ENCODE assay signal across 21 cellular contexts in genomic region chr19:40392123-40392522, GRCh38. TPM values are rescaled to one million over a fixed set of nuclear protein-coding genes. Genes with fewer than 3 reads are reported as not detected.
DNase-seq lines count a peak whose midpoint lies in the region; ATAC-seq and TF ChIP-seq lines count a peak whose summit lies in the region.
"Had no signal": no experiment of that assay in that cellular context is flagged by ENCODE, and none has a peak within 500 bp of the region (broad histone marks: within the 10 kb centered on the region; RNA-seq: fewer than 3 reads in every experiment).

No MANE protein-coding gene starts in this region.

- no peaks in the 10 kb centered on the region; a peak in 1 of 7 replicates for H3K36me3 Mint-ChIP-seq in H9 (ENCODE audit: insufficient read depth in 1 of 3, low read depth in 3 of 3)
- no peaks in the 10 kb centered on the region for H3K36me3 Mint-ChIP-seq in activated T-helper 17 cell treated with anti-CD3 and anti-CD28 coated beads, Interleukin-2, amount 50 U/mL, for 72 hours (ENCODE audit: low read depth)
- H3K36me3 Mint-ChIP-seq in neural progenitor cell, result no peaks in the 10 kb centered on the region
- no peaks in the 10 kb centered on the region for H3K36me3 Mint-ChIP-seq in type B pancreatic cell
- no peaks in the 10 kb centered on the region for H3K36me3 Mint-ChIP-seq in activated CD8-positive, alpha-beta T cell treated with anti-CD3 and anti-CD28 coated beads for 36 hours (ENCODE audit: low read depth)

- no peaks in the 10 kb centered on the region for H3K27me3 ChIP-seq in H9 (ENCODE audit: insufficient read depth, low read length)
- H3K27me3 ChIP-seq in neural progenitor cell, result no peaks in the 10 kb centered on the region
- H3K27me3 ChIP-seq in WERI-Rb-1 (ENCODE audit: insufficient read depth, low read depth, severe bottlenecking), result no peaks in the 10 kb centered on the region

- H3K27ac ChIP-seq in H9 (ENCODE audit: insufficient read length, low read depth, low read length) (no peak overlapping the region), neural progenitor cell (no peak overlapping the region), WERI-Rb-1 (no peak overlapping the region)

- H2BK20ac ChIP-seq in H9 (ENCODE audit: low read depth, low read length, poor library complexity, severe bottlenecking), result no peak overlapping the region

- no peak overlapping the region for H3K23ac ChIP-seq in H9 (ENCODE audit: insufficient read length, low read depth, low read length)

- no peak overlapping the region for H2BK12ac ChIP-seq in H9 (ENCODE audit: insufficient read length, low read depth, low read length)

- H3K4me2 ChIP-seq in H9 (ENCODE audit: insufficient read depth, insufficient read length, low read length) (no peak overlapping the region), neural progenitor cell (no peak overlapping the region)
- H3K4me2 ChIP-seq: SK-N-SH had no signal

- H3K9me3 Mint-ChIP-seq in H9, result no peaks in the 10 kb centered on the region
- H3K9me3 Mint-ChIP-seq in activated T-helper 17 cell treated with anti-CD3 and anti-CD28 coated beads, Interleukin-2, amount 50 U/mL, for 72 hours, result no peaks in the 10 kb centered on the region
- H3K9me3 Mint-ChIP-seq in neural progenitor cell, result no peaks in the 10 kb centered on the region
- no peaks in the 10 kb centered on the region for H3K9me3 Mint-ChIP-seq in type B pancreatic cell
- H3K9me3 Mint-ChIP-seq in activated CD8-positive, alpha-beta T cell treated with anti-CD3 and anti-CD28 coated beads for 36 hours, result no peaks in the 10 kb centered on the region
- H3K9me3 Mint-ChIP-seq: HFFc6 had no signal

- no peak overlapping the region for H3K56ac ChIP-seq in H9 (ENCODE audit: insufficient read length, low read depth, low read length)

- no peak overlapping the region for H3K18ac ChIP-seq in H9 (ENCODE audit: insufficient read length, low read depth, low read length)

- H4K91ac ChIP-seq in H9 (ENCODE audit: insufficient read length, low read depth, low read length), result no peak overlapping the region

- WGBS in H9 (ENCODE audit: extremely low coverage, insufficient read length, low lambda C conversion rate), result no CpG with 5 or more reads among the region's 8 CpGs

- peaks cover 6% of the 10 kb centered on the region for H3K27me3 Mint-ChIP-seq in H9 (ENCODE audit: low read depth)
- H3K27me3 Mint-ChIP-seq in activated T-helper 17 cell treated with anti-CD3 and anti-CD28 coated beads, Interleukin-2, amount 50 U/mL, for 72 hours, result no peaks in the 10 kb centered on the region
- peaks cover 10% of the 10 kb centered on the region for H3K27me3 Mint-ChIP-seq in neural progenitor cell (ENCODE audit: insufficient read depth, low read depth)
- H3K27me3 Mint-ChIP-seq in type B pancreatic cell, result no peaks in the 10 kb centered on the region
- H3K27me3 Mint-ChIP-seq in activated CD8-positive, alpha-beta T cell treated with anti-CD3 and anti-CD28 coated beads for 36 hours, result no peaks in the 10 kb centered on the region

- TF ChIP-seq CTCF in H9 (conservative IDR thresholded peaks at IDR 0.05) (no peak), neural progenitor cell (IDR thresholded peaks at IDR 0.05) (no peak), type B pancreatic cell (conservative IDR thresholded peaks at IDR 0.05) (no peak), WERI-Rb-1 (IDR thresholded peaks at IDR 0.05; ENCODE audit: low read depth, low read length) (no peak)
- TF ChIP-seq CTCF in activated CD8-positive, alpha-beta T cell treated with anti-CD3 and anti-CD28 coated beads for 36 hours (IDR thresholded peaks at IDR 0.05), result no peak

- no peaks in the 10 kb centered on the region for H3K79me1 ChIP-seq in H9 (ENCODE audit: insufficient read depth, low read depth, low read length, poor library complexity, severe bottlenecking)

- no peak for DNase-seq in H9
- no peak for DNase-seq in neural progenitor cell (ENCODE audit: low spot score)
- DNase-seq in type B pancreatic cell (ENCODE audit: extremely low spot score, unreplicated experiment), result no peak
- no peak for DNase-seq in activated CD8-positive, alpha-beta T cell treated with anti-CD3 and anti-CD28 coated beads for 36 hours
- no peak for DNase-seq in WERI-Rb-1
- DNase-seq: ACHN, C1 segment of cervical spinal cord, DMS 273 treated with DMSO at 0.1 percent for 48 hours, DND-41, GOT3, HFFc6, NCI-H187, NCI-H226, RPMI8226, SHP77 treated with DMSO at 0.1 percent for 48 hours, SK-N-SH had no signal

- H3K4me3 ChIP-seq in neural progenitor cell (no peak overlapping the region), WERI-Rb-1 (ENCODE audit: low read depth, low read length) (no peak overlapping the region)

- CTCF ChIA-PET in activated CD8-positive, alpha-beta T cell treated with anti-CD3 and anti-CD28 coated beads for 36 hours (lab: Charles Lee), result no interaction called here

- no peak overlapping the region for H3K4ac ChIP-seq in H9 (ENCODE audit: low read depth, low read length)

- intact Hi-C loops in activated CD8-positive, alpha-beta T cell treated with anti-CD3 and anti-CD28 coated beads for 36 hours (cut with micrococcal nuclease), result no loop called here

- H3K4me3 Mint-ChIP-seq in H9 (no peak overlapping the region), neural progenitor cell (no peak overlapping the region), type B pancreatic cell (no peak overlapping the region)
- H3K4me3 Mint-ChIP-seq in activated T-helper 17 cell treated with anti-CD3 and anti-CD28 coated beads, Interleukin-2, amount 50 U/mL, for 72 hours, result no peak overlapping the region
- no peak overlapping the region for H3K4me3 Mint-ChIP-seq in activated CD8-positive, alpha-beta T cell treated with anti-CD3 and anti-CD28 coated beads for 36 hours
- H3K4me3 Mint-ChIP-seq: HFFc6 had no signal

- H3K79me2 ChIP-seq in H9 (ENCODE audit: insufficient read depth, low read length), result no peaks in the 10 kb centered on the region
- H3K79me2 ChIP-seq in neural progenitor cell (ENCODE audit: low read depth), result no peaks in the 10 kb centered on the region

- no peak overlapping the region for H3T11ph ChIP-seq in H9 (ENCODE audit: low read length)

- H4K8ac ChIP-seq in H9 (replicated peaks; ENCODE audit: insufficient read length, low read depth, low read length), result no peak overlapping the region

- peaks cover 7 to 9% of the 10 kb centered on the region in 2 experiments for H3K4me1 Mint-ChIP-seq in H9
- peaks cover 4% of the 10 kb centered on the region for H3K4me1 Mint-ChIP-seq in activated T-helper 17 cell treated with anti-CD3 and anti-CD28 coated beads, Interleukin-2, amount 50 U/mL, for 72 hours
- peaks cover 5% of the 10 kb centered on the region for H3K4me1 Mint-ChIP-seq in neural progenitor cell
- H3K4me1 Mint-ChIP-seq in type B pancreatic cell (ENCODE audit: unreplicated experiment), result peaks cover 4% of the 10 kb centered on the region
- no peaks in the 10 kb centered on the region for H3K4me1 Mint-ChIP-seq in activated CD8-positive, alpha-beta T cell treated with anti-CD3 and anti-CD28 coated beads for 36 hours (ENCODE audit: low read depth)

- peak overlapping the region in 2 of 3 experiments; percentile 18 to 51; a peak in 4 of 7 replicates for H3K27ac Mint-ChIP-seq in H9
- H3K27ac Mint-ChIP-seq in activated T-helper 17 cell treated with anti-CD3 and anti-CD28 coated beads, Interleukin-2, amount 50 U/mL, for 72 hours, result peak overlapping the region; percentile 76
- H3K27ac Mint-ChIP-seq in neural progenitor cell, result peak overlapping the region; percentile 64
- H3K27ac Mint-ChIP-seq in type B pancreatic cell, result peak overlapping the region; percentile 37
- H3K27ac Mint-ChIP-seq in activated CD8-positive, alpha-beta T cell treated with anti-CD3 and anti-CD28 coated beads for 36 hours, result no peak overlapping the region
- H3K27ac Mint-ChIP-seq: HFFc6 had no signal

- POLR2A ChIA-PET in activated CD8-positive, alpha-beta T cell treated with anti-CD3 and anti-CD28 coated beads for 36 hours (lab: Charles Lee), result no interaction called here

- H2BK5ac ChIP-seq in H9 (ENCODE audit: insufficient read length, low read length), result no peak overlapping the region

- H3K23me2 ChIP-seq in H9 (ENCODE audit: insufficient read length, low read depth, low read length, poor library complexity, severe bottlenecking), result no peaks in the 10 kb centered on the region

- H4K5ac ChIP-seq in H9 (ENCODE audit: insufficient read length, low read depth, low read length), result no peak overlapping the region

- H3K14ac ChIP-seq in H9 (ENCODE audit: insufficient read depth, low read length), result no peak overlapping the region

- no peaks in the 10 kb centered on the region for H3K9me3 ChIP-seq in H9 (ENCODE audit: control insufficient read depth, low read depth, low read length)
- no peaks in the 10 kb centered on the region for H3K9me3 ChIP-seq in neural progenitor cell (ENCODE audit: low read depth)
- no peaks in the 10 kb centered on the region for H3K9me3 ChIP-seq in WERI-Rb-1 (ENCODE audit: severe bottlenecking)
- H3K9me3 ChIP-seq: SK-N-SH had no signal

- no peaks in the 10 kb centered on the region for H4K20me1 ChIP-seq in H9 (ENCODE audit: control insufficient read depth, insufficient read depth, insufficient read length)
- no peaks in the 10 kb centered on the region for H4K20me1 ChIP-seq in neural progenitor cell (ENCODE audit: low read depth)

- no peak overlapping the region for H2AFZ ChIP-seq in H9 (ENCODE audit: low read length)
- H2AFZ ChIP-seq in neural progenitor cell (replicated peaks), result no peak overlapping the region

- H3F3A ChIP-seq in neural progenitor cell (ENCODE audit: low read depth), result no peaks in the 10 kb centered on the region

- H3K9ac ChIP-seq in H9 (ENCODE audit: extremely low read depth, insufficient read length, low read length) (no peak overlapping the region), neural progenitor cell (no peak overlapping the region)
- H3K9ac ChIP-seq: SK-N-SH had no signal

- no peak for ATAC-seq in activated T-helper 17 cell treated with anti-CD3 and anti-CD28 coated beads, Interleukin-2, amount 50 U/mL, for 72 hours (replicated peaks)
- no peak for ATAC-seq in activated CD8-positive, alpha-beta T cell treated with anti-CD3 and anti-CD28 coated beads for 36 hours
- no peak for ATAC-seq in GM18519 (IDR thresholded peaks at IDR 0.05; ENCODE audit: low FRiP score, unreplicated experiment)
- no peak for ATAC-seq in GM21576 (IDR thresholded peaks at IDR 0.05; ENCODE audit: unreplicated experiment)

- H2BK15ac ChIP-seq in H9 (ENCODE audit: low read depth, low read length), result no peak overlapping the region

- no peak overlapping the region for H2AK5ac ChIP-seq in H9 (ENCODE audit: insufficient read length, low read length)

- no peak overlapping the region for H2BK120ac ChIP-seq in H9 (ENCODE audit: low read depth, low read length, poor library complexity, severe bottlenecking)

- H3K36me3 ChIP-seq in neural progenitor cell, result no peaks in the 10 kb centered on the region
- no peaks in the 10 kb centered on the region for H3K36me3 ChIP-seq in WERI-Rb-1

- no peaks in the 10 kb centered on the region for H3K4me1 ChIP-seq in H9 (ENCODE audit: insufficient read depth, low read length)
- no peaks in the 10 kb centered on the region for H3K4me1 ChIP-seq in neural progenitor cell

RNA-seq across cellular contexts. Expression of gene HIPK4, which starts 2.1 kb away (rescaled TPM):
- total RNA-seq in H9 (2021) (0.15 TPM in 1 of 2 replicates, not detected in the other), neural progenitor cell (ENCODE audit: low replicate concordance) (0.34 TPM in 1 of 2 replicates, not detected in the other), type B pancreatic cell (ENCODE audit: low replicate concordance) (0.12 TPM in 1 of 2 replicates, not detected in the other)
- not detected for total RNA-seq in activated T-helper 17 cell treated with anti-CD3 and anti-CD28 coated beads, Interleukin-2, amount 50 U/mL, for 72 hours
- total RNA-seq in activated CD8-positive, alpha-beta T cell treated with anti-CD3 and anti-CD28 coated beads for 36 hours, result not detected
- total RNA-seq: G401, HT1080 had no signal

RNA-seq across cellular contexts. Expression of gene PRX, which starts 21.1 kb away (rescaled TPM):
- total RNA-seq in H9 (2021) (3.8 and 4.0 TPM in 2 replicates), neural progenitor cell (ENCODE audit: low replicate concordance) (1.4 and 4.7 TPM in 2 replicates), type B pancreatic cell (ENCODE audit: low replicate concordance) (1.2 and 11.7 TPM in 2 replicates)
- 1 to 10 TPM in 1 of 2 donors, under 1 TPM in 1; 0.82 to 1.3 TPM for total RNA-seq in activated T-helper 17 cell treated with anti-CD3 and anti-CD28 coated beads, Interleukin-2, amount 50 U/mL, for 72 hours
- total RNA-seq in activated CD8-positive, alpha-beta T cell treated with anti-CD3 and anti-CD28 coated beads for 36 hours, result 1 to 10 TPM; 1.2 TPM
- total RNA-seq: HT1080 had no signal

RNA-seq across cellular contexts. Expression of gene SERTAD1, which starts 33.7 kb away (rescaled TPM):
- total RNA-seq in H9 (2021), result 7.9 and 9.3 TPM in 2 replicates
- total RNA-seq in activated T-helper 17 cell treated with anti-CD3 and anti-CD28 coated beads, Interleukin-2, amount 50 U/mL, for 72 hours, result 10 to 100 TPM; 14.3 to 34.4 TPM
- total RNA-seq in neural progenitor cell (ENCODE audit: low replicate concordance), result 2.4 and 5.5 TPM in 2 replicates
- 9.2 and 14.4 TPM in 2 replicates for total RNA-seq in type B pancreatic cell (ENCODE audit: low replicate concordance)
- total RNA-seq in activated CD8-positive, alpha-beta T cell treated with anti-CD3 and anti-CD28 coated beads for 36 hours, result 10 to 100 TPM; 15.5 to 17.2 TPM

RNA-seq across cellular contexts. Expression of gene PLD3, which starts 43.6 kb away (rescaled TPM):
- total RNA-seq in H9 (2021), result 191 and 194 TPM in 2 replicates
- total RNA-seq in activated T-helper 17 cell treated with anti-CD3 and anti-CD28 coated beads, Interleukin-2, amount 50 U/mL, for 72 hours, result 10 to 100 TPM; 59.7 to 78.3 TPM
- 116 and 289 TPM in 2 replicates for total RNA-seq in neural progenitor cell (ENCODE audit: low replicate concordance)
- total RNA-seq in type B pancreatic cell (ENCODE audit: low replicate concordance), result 234 and 244 TPM in 2 replicates
- total RNA-seq in activated CD8-positive, alpha-beta T cell treated with anti-CD3 and anti-CD28 coated beads for 36 hours, result 10 to 100 TPM; 54.4 to 56.7 TPM

RNA-seq across cellular contexts. Expression of gene C19orf47, which starts 43.9 kb away (rescaled TPM):
- 18.4 and 19.4 TPM in 2 replicates for total RNA-seq in H9 (2021)
- 10 to 100 TPM; 11.4 to 21.4 TPM for total RNA-seq in activated T-helper 17 cell treated with anti-CD3 and anti-CD28 coated beads, Interleukin-2, amount 50 U/mL, for 72 hours
- total RNA-seq in neural progenitor cell (ENCODE audit: low replicate concordance), result 10.6 and 13.1 TPM in 2 replicates
- total RNA-seq in type B pancreatic cell (ENCODE audit: low replicate concordance), result 15.3 and 18.6 TPM in 2 replicates
- 10 to 100 TPM; 17.5 to 18.0 TPM for total RNA-seq in activated CD8-positive, alpha-beta T cell treated with anti-CD3 and anti-CD28 coated beads for 36 hours
